In the genomic region with DNA sequence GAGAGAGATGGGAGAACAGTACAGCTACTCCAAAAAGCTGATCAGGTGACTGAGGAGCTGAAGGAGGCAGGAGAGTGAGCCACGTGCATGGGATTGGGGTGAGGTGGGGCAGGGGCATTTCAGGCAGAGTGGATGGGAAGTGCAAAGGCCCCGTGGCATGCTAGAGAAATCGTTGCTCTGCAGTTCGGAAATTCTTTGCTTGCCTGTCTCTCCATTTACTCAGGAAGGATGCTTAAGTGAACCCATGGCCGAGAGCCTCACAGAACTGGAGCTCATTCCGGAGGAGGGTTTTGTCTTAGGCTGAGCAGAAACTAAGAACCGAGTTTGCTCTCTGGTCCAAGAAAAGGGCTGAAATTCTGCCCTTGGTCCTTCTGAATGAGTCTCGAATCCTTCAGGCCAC, we compare ENCODE assay signal across 26 cellular contexts.
"Had no signal": no experiment of that assay in that cellular context is flagged by ENCODE, and none has a peak within 500 bp of the region (broad histone marks: within the 10 kb centered on the region; RNA-seq: fewer than 3 reads in every experiment).

No MANE protein-coding gene starts in this region.

- FAIRE-seq: colon, endometrium, islet of Langerhans, keratinocyte had no signal

- ATAC-seq: effector memory CD8-positive, alpha-beta T cell; esophagus mucosa; gastrocnemius medialis; heart right ventricle; left cardiac atrium; left lung; left ventricle myocardium superior; lower lobe of right lung; mucosa of descending colon had no signal

- H3K27ac ChIP-seq: coronary artery, epithelial cell of prostate, esophagus squamous epithelium, gastrocnemius medialis, heart right ventricle, left lung, lower lobe of right lung had no signal

- H3K9me3 ChIP-seq: esophagus squamous epithelium, gastrocnemius medialis, left lung, lower lobe of right lung, mucosa of descending colon had no signal

- DNase-seq: dermis blood vessel endothelial cell; effector CD8-positive, alpha-beta T cell; effector memory CD8-positive, alpha-beta T cell; endodermal cell; erythroblast; esophagus squamous epithelium; foreskin fibroblast; foreskin melanocyte; gastrocnemius medialis; glutamatergic neuron; heart right ventricle; hippocampal formation; left cardiac atrium; left ventricle myocardium superior; lower lobe of right lung; mesenchymal stem cell; mucosa of descending colon had no signal

- H3K4me3 ChIP-seq: coronary artery, dorsolateral prefrontal cortex, esophagus squamous epithelium, gastrocnemius medialis, heart right ventricle, left lung, lower lobe of right lung, mucosa of descending colon had no signal

- H3K36me3 ChIP-seq: gastrocnemius medialis, heart right ventricle, left lung, lower lobe of right lung had no signal

- H3K27me3 ChIP-seq: dorsolateral prefrontal cortex, esophagus squamous epithelium, gastrocnemius medialis, heart right ventricle, left lung had no signal

- H3K4me1 ChIP-seq: gastrocnemius medialis had no signal
